Comparison of ENCODE assay signal across 1 cellular context in genomic region chr1:16677552-16678423, GRCh38.
TF ChIP-seq lines count a peak whose summit lies in the region.

No MANE protein-coding gene starts in this region.

TF ChIP-seq in HEK293, 187 proteins besides CTCF, POLR2A, EP300 and RAD21 (continued from another document and continues in another):
- no peak for TF ChIP-seq ZNF624 (tag by site-specific recombination; IDR thresholded peaks at IDR 0.05)
- no peak for TF ChIP-seq ZNF707 (tag by site-specific recombination; IDR thresholded peaks at IDR 0.05)
- no peak for TF ChIP-seq ZNF157 (tag by site-specific recombination; IDR thresholded peaks at IDR 0.05)
- TF ChIP-seq ZBTB8A (tag by site-specific recombination; IDR thresholded peaks at IDR 0.05), result peak; percentile 30; the same call in 1 of the 2 replicates
- TF ChIP-seq ZNF184 (tag by site-specific recombination; IDR thresholded peaks at IDR 0.05), result peak; percentile 80; the same call in 1 of the 2 replicates
- TF ChIP-seq BCL11A (tag by site-specific recombination; IDR thresholded peaks at IDR 0.05; ENCODE audit: low read depth), result peak; percentile 45; the same call in 1 of the 2 replicates
- TF ChIP-seq REST (tag by site-specific recombination; IDR thresholded peaks at IDR 0.05), result no peak
- no peak for TF ChIP-seq MZF1 (tag by site-specific recombination; IDR thresholded peaks at IDR 0.05; ENCODE audit: borderline replicate concordance)
- TF ChIP-seq ZFP3 (tag by site-specific recombination; IDR thresholded peaks at IDR 0.05; ENCODE audit: low read depth), result no peak
- no peak for TF ChIP-seq TCF7L2 (IDR thresholded peaks at IDR 0.05; ENCODE audit: borderline replicate concordance, low read depth, low read length)
- no peak for TF ChIP-seq ZNF571 (tag by site-specific recombination; IDR thresholded peaks at IDR 0.05)
- TF ChIP-seq ZNF140 (tag by site-specific recombination; IDR thresholded peaks at IDR 0.05), result no peak
- no peak for TF ChIP-seq ZNF544 (tag by site-specific recombination; IDR thresholded peaks at IDR 0.05)
- no peak for TF ChIP-seq ZNF560 (tag by site-specific recombination; IDR thresholded peaks at IDR 0.05; ENCODE audit: borderline replicate concordance)
- TF ChIP-seq YY1 (tag by site-specific recombination; IDR thresholded peaks at IDR 0.05), result 0 out of 2 replicates have a peak, but pooled peaks have one; percentile 35
- TF ChIP-seq SP3 (tag by site-specific recombination; IDR thresholded peaks at IDR 0.05), result peak; percentile 51; the same call in 1 of the 2 replicates
- no peak for TF ChIP-seq ZNF433 (tag by site-specific recombination; IDR thresholded peaks at IDR 0.05; ENCODE audit: low read depth)
- peak; percentile 62; the same call in 1 of the 2 replicates for TF ChIP-seq ZNF843 (tag by site-specific recombination; IDR thresholded peaks at IDR 0.05)
- no peak for TF ChIP-seq KLF7 (tag by site-specific recombination; IDR thresholded peaks at IDR 0.05; ENCODE audit: borderline replicate concordance)
- TF ChIP-seq ZNF664 (tag by site-specific recombination; IDR thresholded peaks at IDR 0.05), result no peak
- TF ChIP-seq, protein P1, sequence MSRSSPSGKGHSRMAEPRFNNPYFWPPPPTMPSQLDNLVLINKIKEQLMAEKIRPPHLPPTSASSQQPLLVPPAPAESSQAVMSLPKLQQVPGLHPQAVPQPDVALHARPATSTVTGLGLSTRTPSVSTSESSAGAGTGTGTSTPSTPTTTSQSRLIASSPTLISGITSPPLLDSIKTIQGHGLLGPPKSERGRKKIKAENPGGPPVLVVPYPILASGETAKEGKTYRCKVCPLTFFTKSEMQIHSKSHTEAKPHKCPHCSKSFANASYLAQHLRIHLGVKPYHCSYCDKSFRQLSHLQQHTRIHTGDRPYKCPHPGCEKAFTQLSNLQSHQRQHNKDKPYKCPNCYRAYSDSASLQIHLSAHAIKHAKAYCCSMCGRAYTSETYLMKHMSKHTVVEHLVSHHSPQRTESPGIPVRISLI (tag by site-specific recombination; IDR thresholded peaks at IDR 0.05), result peak; percentile 82
- TF ChIP-seq ZNF221 (tag by site-specific recombination; IDR thresholded peaks at IDR 0.05; ENCODE audit: borderline replicate concordance), result no peak
- no peak for TF ChIP-seq ZNF701 (tag by site-specific recombination; IDR thresholded peaks at IDR 0.05)
- TF ChIP-seq, protein P2, sequence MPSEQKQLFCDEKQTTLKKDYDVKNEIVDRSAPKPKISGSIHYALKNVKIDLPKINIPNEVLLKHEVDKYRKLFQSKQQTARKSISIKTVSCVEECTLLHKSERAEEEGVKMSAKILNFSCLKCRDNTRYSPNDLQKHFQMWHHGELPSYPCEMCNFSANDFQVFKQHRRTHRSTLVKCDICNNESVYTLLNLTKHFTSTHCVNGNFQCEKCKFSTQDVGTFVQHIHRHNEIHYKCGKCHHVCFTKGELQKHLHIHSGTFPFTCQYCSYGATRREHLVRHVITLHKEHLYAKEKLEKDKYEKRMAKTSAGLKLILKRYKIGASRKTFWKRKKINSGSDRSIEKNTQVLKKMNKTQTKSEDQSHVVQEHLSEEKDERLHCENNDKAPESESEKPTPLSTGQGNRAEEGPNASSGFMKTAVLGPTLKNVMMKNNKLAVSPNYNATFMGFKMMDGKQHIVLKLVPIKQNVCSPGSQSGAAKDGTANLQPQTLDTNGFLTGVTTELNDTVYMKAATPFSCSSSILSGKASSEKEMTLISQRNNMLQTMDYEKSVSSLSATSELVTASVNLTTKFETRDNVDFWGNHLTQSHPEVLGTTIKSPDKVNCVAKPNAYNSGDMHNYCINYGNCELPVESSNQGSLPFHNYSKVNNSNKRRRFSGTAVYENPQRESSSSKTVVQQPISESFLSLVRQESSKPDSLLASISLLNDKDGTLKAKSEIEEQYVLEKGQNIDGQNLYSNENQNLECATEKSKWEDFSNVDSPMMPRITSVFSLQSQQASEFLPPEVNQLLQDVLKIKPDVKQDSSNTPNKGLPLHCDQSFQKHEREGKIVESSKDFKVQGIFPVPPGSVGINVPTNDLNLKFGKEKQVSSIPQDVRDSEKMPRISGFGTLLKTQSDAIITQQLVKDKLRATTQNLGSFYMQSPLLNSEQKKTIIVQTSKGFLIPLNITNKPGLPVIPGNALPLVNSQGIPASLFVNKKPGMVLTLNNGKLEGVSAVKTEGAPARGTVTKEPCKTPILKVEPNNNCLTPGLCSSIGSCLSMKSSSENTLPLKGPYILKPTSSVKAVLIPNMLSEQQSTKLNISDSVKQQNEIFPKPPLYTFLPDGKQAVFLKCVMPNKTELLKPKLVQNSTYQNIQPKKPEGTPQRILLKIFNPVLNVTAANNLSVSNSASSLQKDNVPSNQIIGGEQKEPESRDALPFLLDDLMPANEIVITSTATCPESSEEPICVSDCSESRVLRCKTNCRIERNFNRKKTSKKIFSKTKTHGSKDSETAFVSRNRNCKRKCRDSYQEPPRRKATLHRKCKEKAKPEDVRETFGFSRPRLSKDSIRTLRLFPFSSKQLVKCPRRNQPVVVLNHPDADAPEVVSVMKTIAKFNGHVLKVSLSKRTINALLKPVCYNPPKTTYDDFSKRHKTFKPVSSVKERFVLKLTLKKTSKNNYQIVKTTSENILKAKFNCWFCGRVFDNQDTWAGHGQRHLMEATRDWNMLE (tag by site-specific recombination; conservative IDR thresholded peaks at IDR 0.05; ENCODE audit: low read depth), result no peak
- TF ChIP-seq GLIS2 (tag by site-specific recombination; IDR thresholded peaks at IDR 0.05), result peak; percentile 68
- TF ChIP-seq, protein P3, sequence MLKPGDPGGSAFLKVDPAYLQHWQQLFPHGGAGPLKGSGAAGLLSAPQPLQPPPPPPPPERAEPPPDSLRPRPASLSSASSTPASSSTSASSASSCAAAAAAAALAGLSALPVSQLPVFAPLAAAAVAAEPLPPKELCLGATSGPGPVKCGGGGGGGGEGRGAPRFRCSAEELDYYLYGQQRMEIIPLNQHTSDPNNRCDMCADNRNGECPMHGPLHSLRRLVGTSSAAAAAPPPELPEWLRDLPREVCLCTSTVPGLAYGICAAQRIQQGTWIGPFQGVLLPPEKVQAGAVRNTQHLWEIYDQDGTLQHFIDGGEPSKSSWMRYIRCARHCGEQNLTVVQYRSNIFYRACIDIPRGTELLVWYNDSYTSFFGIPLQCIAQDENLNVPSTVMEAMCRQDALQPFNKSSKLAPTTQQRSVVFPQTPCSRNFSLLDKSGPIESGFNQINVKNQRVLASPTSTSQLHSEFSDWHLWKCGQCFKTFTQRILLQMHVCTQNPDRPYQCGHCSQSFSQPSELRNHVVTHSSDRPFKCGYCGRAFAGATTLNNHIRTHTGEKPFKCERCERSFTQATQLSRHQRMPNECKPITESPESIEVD (tag by site-specific recombination; IDR thresholded peaks at IDR 0.05), result no peak
- TF ChIP-seq, protein P4, sequence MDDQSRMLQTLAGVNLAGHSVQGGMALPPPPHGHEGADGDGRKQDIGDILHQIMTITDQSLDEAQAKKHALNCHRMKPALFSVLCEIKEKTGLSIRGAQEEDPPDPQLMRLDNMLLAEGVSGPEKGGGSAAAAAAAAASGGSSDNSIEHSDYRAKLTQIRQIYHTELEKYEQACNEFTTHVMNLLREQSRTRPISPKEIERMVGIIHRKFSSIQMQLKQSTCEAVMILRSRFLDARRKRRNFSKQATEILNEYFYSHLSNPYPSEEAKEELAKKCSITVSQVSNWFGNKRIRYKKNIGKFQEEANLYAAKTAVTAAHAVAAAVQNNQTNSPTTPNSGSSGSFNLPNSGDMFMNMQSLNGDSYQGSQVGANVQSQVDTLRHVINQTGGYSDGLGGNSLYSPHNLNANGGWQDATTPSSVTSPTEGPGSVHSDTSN (CRISPR knock-in tag; IDR thresholded peaks at IDR 0.05), result no peak
- peak; percentile 88 for TF ChIP-seq ZBTB44 (tag by site-specific recombination; IDR thresholded peaks at IDR 0.05)
- TF ChIP-seq ZNF223 (tag by site-specific recombination; IDR thresholded peaks at IDR 0.05), result no peak
- no peak for TF ChIP-seq ZNF302 (tag by site-specific recombination; IDR thresholded peaks at IDR 0.05; ENCODE audit: low read depth)
- no peak for TF ChIP-seq ZNF48 (tag by site-specific recombination; IDR thresholded peaks at IDR 0.05)
- TF ChIP-seq HIC1 (tag by site-specific recombination; IDR thresholded peaks at IDR 0.05), result peak; percentile 25; the same call in 1 of the 2 replicates
- 0 out of 2 replicates have a peak, but pooled peaks have one; percentile 28 for TF ChIP-seq PATZ1 (tag by site-specific recombination; IDR thresholded peaks at IDR 0.05)
- TF ChIP-seq ZIC2 (tag by site-specific recombination; IDR thresholded peaks at IDR 0.05), result peak; percentile 38
- peak; percentile 92 for TF ChIP-seq TRIM28 (IDR thresholded peaks at IDR 0.05; ENCODE audit: borderline replicate concordance, low read length)
- TF ChIP-seq ZSCAN23 (tag by site-specific recombination; IDR thresholded peaks at IDR 0.05), result peak; percentile 70; the same call in 1 of the 2 replicates
- no peak for TF ChIP-seq ZNF645 (tag by site-specific recombination; IDR thresholded peaks at IDR 0.05)
- TF ChIP-seq ZBTB48 (tag by site-specific recombination; IDR thresholded peaks at IDR 0.05), result peak; percentile 63
- TF ChIP-seq ZNF596 (tag by site-specific recombination; IDR thresholded peaks at IDR 0.05), result no peak
- TF ChIP-seq ZNF324 (tag by site-specific recombination; IDR thresholded peaks at IDR 0.05), result peak; percentile 47; the same call in 1 of the 2 replicates
- no peak for TF ChIP-seq ZNF791 (tag by site-specific recombination; IDR thresholded peaks at IDR 0.05)
